In the genomic region with DNA sequence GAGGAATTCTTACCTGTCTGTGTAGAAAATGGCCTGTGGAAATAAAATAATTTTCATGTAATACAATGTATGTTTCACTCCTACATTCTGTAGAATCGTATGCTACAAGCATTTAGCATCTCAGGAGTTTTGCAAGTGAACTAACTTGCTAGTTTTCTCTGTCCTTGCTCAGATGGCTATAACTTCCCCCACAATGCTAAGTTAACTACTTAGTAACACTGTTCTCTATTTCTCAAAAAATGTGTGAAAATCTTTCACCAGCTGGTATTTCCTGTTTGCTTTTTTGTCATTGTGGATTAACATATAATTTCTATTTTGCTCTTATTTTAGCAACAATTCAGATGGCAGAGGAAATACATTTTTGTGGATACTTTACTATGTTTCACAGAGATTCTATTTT, we compare ENCODE assay signal across 17 cellular contexts. TPM values are rescaled to one million over a fixed set of nuclear protein-coding genes. Genes with fewer than 3 reads are reported as not detected.
DNase-seq lines count a peak whose midpoint lies in the region; ATAC-seq and TF ChIP-seq lines count a peak whose summit lies in the region.
"Had no signal": no experiment of that assay in that cellular context is flagged by ENCODE, and none has a peak within 500 bp of the region (broad histone marks: within the 10 kb centered on the region; RNA-seq: fewer than 3 reads in every experiment).

No MANE protein-coding gene starts in this region.

- H3K4me1 ChIP-seq in MM.1S (ENCODE audit: low read length) = peaks cover 13% of the 10 kb centered on the region
- H3K4me1 ChIP-seq: Caco-2, HAP-1 had no signal

- peaks cover 15% of the 10 kb centered on the region for H3K9me3 Mint-ChIP-seq in activated T-cell treated with anti-CD3 and anti-CD28 coated beads, Interleukin-2, amount 50 U/mL, for 4 hours

- DNase-seq in MM.1S = no peak
- no peak for DNase-seq in COLO829 (ENCODE audit: low spot score)
- no peak for DNase-seq in activated T-cell treated with anti-CD3 and anti-CD28 coated beads, Interleukin-2, amount 50 U/mL, for 4 hours
- no peak for DNase-seq in NCI-H748 treated with DMSO at 0.1 percent for 48 hours (lab: John Stamatoyannopoulos, UW)
- DNase-seq: C1 segment of cervical spinal cord; Caco-2; CD4-positive, alpha-beta memory T cell; DMS79; EL; GDM1; GOT3; HFFc6 had no signal

- no peak overlapping the region for H3K4me3 ChIP-seq in MM.1S (ENCODE audit: low read length)
- H3K4me3 ChIP-seq: HAP-1 had no signal

- no peak overlapping the region for H3K9ac ChIP-seq in MM.1S (ENCODE audit: low read length)

- no peaks in the 10 kb centered on the region for H3K9me2 ChIP-seq in MM.1S (replicated peaks; ENCODE audit: insufficient read depth, low read length)

- H3K27me3 ChIP-seq in MM.1S (replicated peaks; ENCODE audit: insufficient read depth, low read length) = no peaks in the 10 kb centered on the region

- ATAC-seq in GM18517 (IDR thresholded peaks at IDR 0.05; ENCODE audit: unreplicated experiment) (peak; percentile 47), GM19463 (IDR thresholded peaks at IDR 0.05; ENCODE audit: unreplicated experiment) (peak; percentile 31)
- no peak for ATAC-seq in activated T-cell treated with anti-CD3 and anti-CD28 coated beads, Interleukin-2, amount 50 U/mL, for 4 hours

- H3K4me3 Mint-ChIP-seq in activated T-cell treated with anti-CD3 and anti-CD28 coated beads, Interleukin-2, amount 50 U/mL, for 4 hours = no peak overlapping the region
- H3K4me3 Mint-ChIP-seq: CD4-positive, alpha-beta memory T cell; HFFc6 had no signal

- H3K36me3 Mint-ChIP-seq in activated T-cell treated with anti-CD3 and anti-CD28 coated beads, Interleukin-2, amount 50 U/mL, for 4 hours (ENCODE audit: insufficient read depth) = no peaks in the 10 kb centered on the region
- H3K36me3 Mint-ChIP-seq: CD4-positive, alpha-beta memory T cell had no signal

- H2AFZ ChIP-seq in MM.1S (ENCODE audit: low read length) = no peak overlapping the region

- TF ChIP-seq CTCF in MM.1S (IDR thresholded peaks at IDR 0.05; ENCODE audit: low read length) = no peak

- peaks cover under 1% of the 10 kb centered on the region for H3F3A ChIP-seq in MM.1S (ENCODE audit: insufficient read depth, low read length)

- H3K79me2 ChIP-seq in MM.1S (ENCODE audit: low read length) = no peaks in the 10 kb centered on the region

- no peak overlapping the region for H3K27ac ChIP-seq in MM.1S (ENCODE audit: low read length)

- no peaks in the 10 kb centered on the region for H3K27me3 Mint-ChIP-seq in activated T-cell treated with anti-CD3 and anti-CD28 coated beads, Interleukin-2, amount 50 U/mL, for 4 hours (ENCODE audit: low read depth)
- H3K27me3 Mint-ChIP-seq: CD4-positive, alpha-beta memory T cell had no signal

- 0 out of 2 replicates have a peak overlapping the region, but pooled peaks have one; percentile 2 for H3K4me2 ChIP-seq in MM.1S (ENCODE audit: low read depth, low read length)

- no peaks in the 10 kb centered on the region for H3K9me3 ChIP-seq in MM.1S (replicated peaks; ENCODE audit: insufficient read depth, low read length)
- H3K9me3 ChIP-seq: Caco-2, HAP-1 had no signal

- no peaks in the 10 kb centered on the region for H4K20me1 ChIP-seq in MM.1S (ENCODE audit: insufficient read depth, low read length)

- no peaks in the 10 kb centered on the region for H3K36me3 ChIP-seq in MM.1S (replicated peaks; ENCODE audit: insufficient read depth, low read length)
- H3K36me3 ChIP-seq: HAP-1 had no signal

- H3K4me1 Mint-ChIP-seq in activated T-cell treated with anti-CD3 and anti-CD28 coated beads, Interleukin-2, amount 50 U/mL, for 4 hours (ENCODE audit: low read depth) = no peaks in the 10 kb centered on the region
- H3K4me1 Mint-ChIP-seq: CD4-positive, alpha-beta memory T cell had no signal

RNA-seq across cellular contexts. Expression of gene OR4S2, which starts 4.4 kb away (rescaled TPM):
- total RNA-seq in activated T-cell treated with anti-CD3 and anti-CD28 coated beads, Interleukin-2, amount 50 U/mL, for 4 hours = not detected
- total RNA-seq: A172; A673; Caco-2; CD4-positive, alpha-beta memory T cell; HFFc6 had no signal

RNA-seq across cellular contexts. Expression of gene OR4C6, which starts 9.4 kb away (rescaled TPM):
- total RNA-seq in activated T-cell treated with anti-CD3 and anti-CD28 coated beads, Interleukin-2, amount 50 U/mL, for 4 hours = not detected
- total RNA-seq: A172; A673; Caco-2; CD4-positive, alpha-beta memory T cell; HFFc6 had no signal

RNA-seq across cellular contexts. Expression of gene OR4P4, which starts 17.6 kb away (rescaled TPM):
- total RNA-seq in activated T-cell treated with anti-CD3 and anti-CD28 coated beads, Interleukin-2, amount 50 U/mL, for 4 hours = not detected
- total RNA-seq: A172; A673; Caco-2; CD4-positive, alpha-beta memory T cell; HFFc6 had no signal

RNA-seq across cellular contexts. Expression of gene OR4C11, which starts 45.1 kb away (rescaled TPM):
- total RNA-seq in activated T-cell treated with anti-CD3 and anti-CD28 coated beads, Interleukin-2, amount 50 U/mL, for 4 hours = not detected
- total RNA-seq: A172; A673; Caco-2; CD4-positive, alpha-beta memory T cell; HFFc6 had no signal

Comparison
In these comparisons a context has a peak if more than half of its experiments do, and no peak if none do; other contexts are left out.
1. ATAC-seq: peak in GM18517 (single experiment) and GM19463 (single experiment); none in activated T-cell treated with anti-CD3 and anti-CD28 coated beads, Interleukin-2, amount 50 U/mL, for 4 hours (0 of 2).